In the genomic region with DNA sequence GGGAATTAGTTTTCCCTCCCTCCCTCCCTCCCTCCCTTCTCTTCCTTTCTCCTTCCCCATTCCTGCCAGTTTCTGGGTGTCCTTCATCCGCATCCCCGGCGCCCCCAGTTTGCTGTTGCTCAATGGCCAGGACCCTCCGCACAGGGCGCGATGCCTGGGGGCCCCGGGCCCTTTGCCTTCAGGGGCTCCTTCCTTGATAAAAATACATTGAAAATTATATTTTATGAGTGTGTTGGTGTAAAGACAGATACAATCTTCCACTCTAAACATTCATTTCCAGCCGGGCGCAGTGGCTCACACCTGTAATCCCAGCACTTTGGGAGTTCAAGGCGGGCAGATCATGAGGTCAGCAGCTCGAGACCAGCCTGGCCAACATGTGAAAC, we compare ENCODE assay signal across 1 cellular context.
TF ChIP-seq lines count a peak whose summit lies in the region.

No MANE protein-coding gene starts in this region.

TF ChIP-seq in H1, 55 proteins besides CTCF, POLR2A, EP300 and RAD21:
- TF ChIP-seq, protein P1, sequence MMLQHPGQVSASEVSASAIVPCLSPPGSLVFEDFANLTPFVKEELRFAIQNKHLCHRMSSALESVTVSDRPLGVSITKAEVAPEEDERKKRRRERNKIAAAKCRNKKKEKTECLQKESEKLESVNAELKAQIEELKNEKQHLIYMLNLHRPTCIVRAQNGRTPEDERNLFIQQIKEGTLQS (IDR thresholded peaks at IDR 0.05; ENCODE audit: insufficient read depth, low read depth, low read length) = no peak
- TF ChIP-seq CEBPB (IDR thresholded peaks at IDR 0.05; ENCODE audit: low read depth, low read length) (no peak), SRF (IDR thresholded peaks at IDR 0.05; ENCODE audit: low read depth, low read length) (no peak), ZNF274 (IDR thresholded peaks at IDR 0.05; ENCODE audit: borderline replicate concordance, extremely low read depth, low read length) (no peak), KDM4A (IDR thresholded peaks at IDR 0.05; ENCODE audit: low read depth, low read length, severe bottlenecking) (no peak), POLR2AphosphoS5 (IDR thresholded peaks at IDR 0.05; ENCODE audit: low read depth, low read length) (no peak), BRCA1 (IDR thresholded peaks at IDR 0.05; ENCODE audit: low read depth, low read length) (no peak), SIX5 (IDR thresholded peaks at IDR 0.05; ENCODE audit: low read depth, low read length) (no peak), SP4 (IDR thresholded peaks at IDR 0.05; ENCODE audit: low read length) (no peak)
- TF ChIP-seq, protein P2, sequence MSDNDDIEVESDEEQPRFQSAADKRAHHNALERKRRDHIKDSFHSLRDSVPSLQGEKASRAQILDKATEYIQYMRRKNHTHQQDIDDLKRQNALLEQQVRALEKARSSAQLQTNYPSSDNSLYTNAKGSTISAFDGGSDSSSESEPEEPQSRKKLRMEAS (IDR thresholded peaks at IDR 0.05) = no peak
